In genomic region chr10:5898163-5898562, GRCh38 we compare ENCODE assay signal across 21 cellular contexts.
"Had no signal": no experiment of that assay in that cellular context is flagged by ENCODE, and none has a peak within 500 bp of the region (broad histone marks: within the 10 kb centered on the region; RNA-seq: fewer than 3 reads in every experiment).

No MANE protein-coding gene starts in this region.

- H3K4me3 Mint-ChIP-seq: immature natural killer cell; nephron; stimulated activated naive B cell treated with anti-CD40 and anti-IgM and Interleukin-4, amounts not matched to agents 10 μg/mL and 1 μg/mL and 100 μg/mL, for 72 hours; stimulated activated naive CD8-positive, alpha-beta T cell treated with anti-CD3 and anti-CD28 coated beads, Interleukin-15, amount 100 ng/mL, for 72 hours; type B pancreatic cell had no signal

- H3K9me3 ChIP-seq: gastrocnemius medialis, pancreas, sigmoid colon had no signal

- H3K9me3 Mint-ChIP-seq: immature natural killer cell, naive B cell had no signal

- H3K4me1 ChIP-seq: pancreas had no signal

- DNase-seq: cortex of kidney; dorsolateral prefrontal cortex; effector CD8-positive, alpha-beta T cell; gastrocnemius medialis; heart right ventricle; immature natural killer cell; mesendoderm; naive B cell; occipital lobe; pancreas; psoas muscle; retina; sigmoid colon; stimulated activated CD4-positive, alpha-beta T cell treated with anti-CD3 and anti-CD28 coated beads, Interleukin-2, amount 100 ng/mL, for 24 hours; stimulated activated CD4-positive, alpha-beta T cell treated with anti-CD3 and anti-CD28 coated beads, Interleukin-4, amount 100 ng/mL, for 4 hours; stimulated activated naive B cell treated with anti-CD40 and anti-IgM and Interleukin-4, amounts not matched to agents 10 μg/mL and 1 μg/mL and 100 μg/mL, for 72 hours; stimulated activated naive CD8-positive, alpha-beta T cell treated with anti-CD3 and anti-CD28 coated beads, Interleukin-15, amount 100 ng/mL, for 72 hours; substantia nigra had no signal

- H3K27ac Mint-ChIP-seq: nephron; stimulated activated naive B cell treated with anti-CD40 and anti-IgM and Interleukin-4, amounts not matched to agents 10 μg/mL and 1 μg/mL and 100 μg/mL, for 72 hours; stimulated activated naive CD8-positive, alpha-beta T cell treated with anti-CD3 and anti-CD28 coated beads, Interleukin-15, amount 100 ng/mL, for 72 hours; type B pancreatic cell had no signal

- H3K27me3 ChIP-seq: dorsolateral prefrontal cortex, gastrocnemius medialis, heart right ventricle, pancreas, sigmoid colon had no signal

- H3K27me3 Mint-ChIP-seq: naive B cell; stimulated activated naive B cell treated with anti-CD40 and anti-IgM and Interleukin-4, amounts not matched to agents 10 μg/mL and 1 μg/mL and 100 μg/mL, for 72 hours; stimulated activated naive CD8-positive, alpha-beta T cell treated with anti-CD3 and anti-CD28 coated beads, Interleukin-15, amount 100 ng/mL, for 72 hours; type B pancreatic cell had no signal

- H3K27ac ChIP-seq: dorsolateral prefrontal cortex, gastrocnemius medialis, pancreas, psoas muscle, sigmoid colon, skin epidermis had no signal

- H3K4me3 ChIP-seq: dorsolateral prefrontal cortex, gastrocnemius medialis, heart right ventricle, pancreas, psoas muscle, sigmoid colon, skin epidermis had no signal

- ATAC-seq: gastrocnemius medialis; heart right ventricle; pancreas; psoas muscle; stimulated activated naive B cell treated with anti-CD40 and anti-IgM and Interleukin-4, amounts not matched to agents 10 μg/mL and 1 μg/mL and 100 μg/mL, for 72 hours; stimulated activated naive CD8-positive, alpha-beta T cell treated with anti-CD3 and anti-CD28 coated beads, Interleukin-15, amount 100 ng/mL, for 72 hours had no signal
